ENCODE assay signal across 18 cellular contexts in the genomic region with DNA sequence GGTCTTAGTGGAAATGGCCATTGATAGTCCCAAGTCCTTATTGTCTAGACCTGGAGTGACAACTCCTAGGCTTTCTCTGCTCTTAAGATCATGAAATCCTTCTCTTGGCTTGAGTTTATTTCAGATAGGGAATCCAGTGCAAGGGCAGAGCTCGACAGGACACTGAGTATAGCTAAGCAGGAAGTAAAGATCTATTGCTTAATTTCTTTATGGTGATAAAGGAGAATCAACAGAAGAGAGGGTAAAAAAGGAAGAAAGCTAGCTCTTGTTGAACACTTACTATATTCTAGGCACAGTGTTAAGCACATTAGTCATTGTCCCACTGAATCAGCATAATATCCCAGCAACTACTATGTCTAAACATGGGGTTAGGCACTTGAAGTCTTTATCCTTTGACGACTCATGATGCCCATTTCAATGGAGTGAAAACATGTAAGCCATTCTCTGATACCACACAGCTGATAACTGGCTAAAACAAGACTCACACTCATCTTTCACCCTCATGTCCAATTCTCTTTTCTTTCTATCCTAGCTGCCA.
DNase-seq lines count a peak whose midpoint lies in the region; ATAC-seq lines count a peak whose summit lies in the region.
"Had no signal": no experiment of that assay in that cellular context is flagged by ENCODE, and none has a peak within 500 bp of the region (broad histone marks: within the 10 kb centered on the region; RNA-seq: fewer than 3 reads in every experiment).

No MANE protein-coding gene starts in this region.

- H3K9me3 ChIP-seq in mucosa of rectum (ENCODE audit: control insufficient read depth in 2 of 2, low read length in 2 of 2), result no peaks in the 10 kb centered on the region
- H3K9me3 ChIP-seq: BLaER1 treated with 17β-estradiol and CSF1 and Interleukin-3, amounts not matched to agents 10 nM and 100 nM had no signal

- no peaks in the 10 kb centered on the region for H3K36me3 Mint-ChIP-seq in activated naive CD8-positive, alpha-beta T cell treated with anti-CD3 and anti-CD28 coated beads, Interleukin-2, amount 50 U/mL, for 24 hours (ENCODE audit: low read depth)

- H3K9me3 Mint-ChIP-seq in activated naive CD8-positive, alpha-beta T cell treated with anti-CD3 and anti-CD28 coated beads, Interleukin-2, amount 50 U/mL, for 24 hours, result no peaks in the 10 kb centered on the region
- H3K9me3 Mint-ChIP-seq: HFFc6 had no signal

- no peaks in the 10 kb centered on the region for H3K27me3 Mint-ChIP-seq in activated naive CD8-positive, alpha-beta T cell treated with anti-CD3 and anti-CD28 coated beads, Interleukin-2, amount 50 U/mL, for 24 hours

- no peaks in the 10 kb centered on the region for H3K4me1 Mint-ChIP-seq in activated naive CD8-positive, alpha-beta T cell treated with anti-CD3 and anti-CD28 coated beads, Interleukin-2, amount 50 U/mL, for 24 hours

- ATAC-seq in esophagus mucosa (peak; percentile 78), GM19455 (IDR thresholded peaks at IDR 0.05; ENCODE audit: unreplicated experiment) (no peak)
- no peak for ATAC-seq in activated naive CD8-positive, alpha-beta T cell treated with anti-CD3 and anti-CD28 coated beads, Interleukin-2, amount 50 U/mL, for 24 hours

- H3K9ac ChIP-seq in mucosa of rectum (ENCODE audit: low read depth in 1 of 2, low read length in 2 of 2), result no peak overlapping the region
- H3K9ac ChIP-seq: BLaER1 treated with 17β-estradiol and CSF1 and Interleukin-3, amounts not matched to agents 10 nM and 100 nM had no signal

- no peaks in the 10 kb centered on the region for H3K27me3 ChIP-seq in mucosa of rectum (ENCODE audit: control insufficient read depth in 2 of 2, insufficient read depth in 2 of 2, low read length in 2 of 2)
- H3K27me3 ChIP-seq: BLaER1 treated with 17β-estradiol and CSF1 and Interleukin-3, amounts not matched to agents 10 nM and 100 nM; SJSA1 had no signal

- H3K36me3 ChIP-seq in mucosa of rectum (ENCODE audit: control insufficient read depth in 2 of 2, insufficient read depth in 2 of 2, low read length in 2 of 2), result no peaks in the 10 kb centered on the region
- H3K36me3 ChIP-seq: BLaER1 treated with 17β-estradiol and CSF1 and Interleukin-3, amounts not matched to agents 10 nM and 100 nM; SJSA1 had no signal

- no peak overlapping the region for H3K27ac Mint-ChIP-seq in activated naive CD8-positive, alpha-beta T cell treated with anti-CD3 and anti-CD28 coated beads, Interleukin-2, amount 50 U/mL, for 24 hours
- H3K27ac Mint-ChIP-seq: HFFc6 had no signal

- DNase-seq in HT1080 (ENCODE audit: low read depth) (peak; percentile 13), RKO (ENCODE audit: low spot score) (peak; percentile 4)
- no peak for DNase-seq in activated naive CD8-positive, alpha-beta T cell treated with anti-CD3 and anti-CD28 coated beads, Interleukin-2, amount 50 U/mL, for 24 hours
- no peak for DNase-seq in effector CD8-positive, alpha-beta T cell (lab: John Stamatoyannopoulos, UW)
- DNase-seq in activated naive CD4-positive, alpha-beta T cell treated with Interleukin-2 at 50 U/mL for 16 hours, result no peak
- DNase-seq: DMS 273 treated with DMSO at 0.1 percent for 48 hours, HFFc6, KBM-7, NCI-H187 treated with DMSO at 0.1 percent for 48 hours, NCI-H2171, NCI-H446 treated with DMSO at 0.1 percent for 48 hours, NCI-H774 had no signal

- peak overlapping the region; percentile 83 to 90 for H3K27ac ChIP-seq in mucosa of rectum (ENCODE audit: low read depth in 2 of 2, low read length in 2 of 2)
- H3K27ac ChIP-seq: BLaER1 treated with 17β-estradiol and CSF1 and Interleukin-3, amounts not matched to agents 10 nM and 100 nM; RWPE1; SJSA1 had no signal

- H3K4me1 ChIP-seq in mucosa of rectum (ENCODE audit: control insufficient read depth in 2 of 2, insufficient read depth in 2 of 2, low read length in 2 of 2), result peaks cover 20 to 40% of the 10 kb centered on the region in 2 donors
- H3K4me1 ChIP-seq: SJSA1 had no signal

- peak overlapping the region in 1 of 2 donors; percentile 23 for H3K4me3 ChIP-seq in mucosa of rectum (ENCODE audit: low read length in 2 of 2)
- H3K4me3 ChIP-seq: BLaER1 treated with 17β-estradiol and CSF1 and Interleukin-3, amounts not matched to agents 10 nM and 100 nM; SJSA1 had no signal

- H3K4me3 Mint-ChIP-seq in activated naive CD8-positive, alpha-beta T cell treated with anti-CD3 and anti-CD28 coated beads, Interleukin-2, amount 50 U/mL, for 24 hours, result no peak overlapping the region
- H3K4me3 Mint-ChIP-seq: HFFc6 had no signal

Comparison
In these comparisons a context has a peak if more than half of its experiments do, and no peak if none do; other contexts are left out.
1. DNase-seq: peak in HT1080 (single experiment) and RKO (single experiment); none in activated naive CD8-positive, alpha-beta T cell treated with anti-CD3 and anti-CD28 coated beads, Interleukin-2, amount 50 U/mL, for 24 hours (single experiment), effector CD8-positive, alpha-beta T cell (single experiment) and activated naive CD4-positive, alpha-beta T cell treated with Interleukin-2 at 50 U/mL for 16 hours (single experiment).